Comparison of ENCODE assay signal across 24 cellular contexts in genomic region chr2:26590960-26591618, GRCh38. TPM values are rescaled to one million over a fixed set of nuclear protein-coding genes. Genes with fewer than 3 reads are reported as not detected.
DNase-seq lines count a peak whose midpoint lies in the region; ATAC-seq and TF ChIP-seq lines count a peak whose summit lies in the region.
"Had no signal": no experiment of that assay in that cellular context is flagged by ENCODE, and none has a peak within 500 bp of the region (broad histone marks: within the 10 kb centered on the region; RNA-seq: fewer than 3 reads in every experiment).

No MANE protein-coding gene starts in this region.

- no peaks in the 10 kb centered on the region for H3K79me2 ChIP-seq in Karpas-422 (ENCODE audit: low read length)

- peaks cover 34% of the 10 kb centered on the region for H3K27me3 Mint-ChIP-seq in endodermal cell (ENCODE audit: insufficient read depth)
- peaks cover 40% of the 10 kb centered on the region for H3K27me3 Mint-ChIP-seq in stimulated activated memory B cell treated with anti-CD40 and anti-IgM and Interleukin-4, amounts not matched to agents 10 μg/mL and 1 μg/mL and 100 μg/mL, for 72 hours
- H3K27me3 Mint-ChIP-seq in activated T-helper 1 cell treated with anti-CD3 and anti-CD28 coated beads, Interleukin-12 subunit alpha, Interleukin-12 subunit beta, Interleukin-2, Interleukin-4 antibody, amounts not matched to agents 30 ng/mL and 10 ng/mL and 1 ng/mL, durations not matched to agents 14 hours and 24 hours and 36 hours (ENCODE audit: insufficient read depth) = peaks cover 16% of the 10 kb centered on the region

- peaks cover 25% of the 10 kb centered on the region for H3K4me1 Mint-ChIP-seq in endodermal cell
- no peaks in the 10 kb centered on the region for H3K4me1 Mint-ChIP-seq in stimulated activated memory B cell treated with anti-CD40 and anti-IgM and Interleukin-4, amounts not matched to agents 10 μg/mL and 1 μg/mL and 100 μg/mL, for 72 hours
- H3K4me1 Mint-ChIP-seq in activated T-helper 1 cell treated with anti-CD3 and anti-CD28 coated beads, Interleukin-12 subunit alpha, Interleukin-12 subunit beta, Interleukin-2, Interleukin-4 antibody, amounts not matched to agents 30 ng/mL and 10 ng/mL and 1 ng/mL, durations not matched to agents 14 hours and 24 hours and 36 hours (ENCODE audit: low read depth) = no peaks in the 10 kb centered on the region
- H3K4me1 Mint-ChIP-seq: CD14-positive monocyte had no signal

- H3K36me3 Mint-ChIP-seq in endodermal cell (ENCODE audit: low read depth) = no peaks in the 10 kb centered on the region
- no peaks in the 10 kb centered on the region for H3K36me3 Mint-ChIP-seq in stimulated activated memory B cell treated with anti-CD40 and anti-IgM and Interleukin-4, amounts not matched to agents 10 μg/mL and 1 μg/mL and 100 μg/mL, for 72 hours
- no peaks in the 10 kb centered on the region for H3K36me3 Mint-ChIP-seq in activated T-helper 1 cell treated with anti-CD3 and anti-CD28 coated beads, Interleukin-12 subunit alpha, Interleukin-12 subunit beta, Interleukin-2, Interleukin-4 antibody, amounts not matched to agents 30 ng/mL and 10 ng/mL and 1 ng/mL, durations not matched to agents 14 hours and 24 hours and 36 hours (ENCODE audit: low read depth)
- H3K36me3 Mint-ChIP-seq: CD14-positive monocyte had no signal

- H4K20me1 ChIP-seq in Karpas-422 (ENCODE audit: insufficient read depth, low read depth, low read length) = no peaks in the 10 kb centered on the region

- no peak overlapping the region for H3K4me3 Mint-ChIP-seq in endodermal cell
- H3K4me3 Mint-ChIP-seq in stimulated activated memory B cell treated with anti-CD40 and anti-IgM and Interleukin-4, amounts not matched to agents 10 μg/mL and 1 μg/mL and 100 μg/mL, for 72 hours = no peak overlapping the region
- no peak overlapping the region for H3K4me3 Mint-ChIP-seq in activated T-helper 1 cell treated with anti-CD3 and anti-CD28 coated beads, Interleukin-12 subunit alpha, Interleukin-12 subunit beta, Interleukin-2, Interleukin-4 antibody, amounts not matched to agents 30 ng/mL and 10 ng/mL and 1 ng/mL, durations not matched to agents 14 hours and 24 hours and 36 hours
- H3K4me3 Mint-ChIP-seq: activated CD4-positive, alpha-beta T cell treated with anti-CD3 and anti-CD28 coated beads for 36 hours; CD14-positive monocyte had no signal

- no peak overlapping the region for H3K9ac ChIP-seq in Karpas-422 (ENCODE audit: low read length)
- H3K9ac ChIP-seq in endodermal cell (ENCODE audit: extremely low read depth, low read length, poor library complexity, severe bottlenecking) = no peak overlapping the region

- no peak overlapping the region for H2AFZ ChIP-seq in Karpas-422 (ENCODE audit: low read length)

- H3K9me3 Mint-ChIP-seq in endodermal cell = no peaks in the 10 kb centered on the region
- H3K9me3 Mint-ChIP-seq in stimulated activated memory B cell treated with anti-CD40 and anti-IgM and Interleukin-4, amounts not matched to agents 10 μg/mL and 1 μg/mL and 100 μg/mL, for 72 hours = peaks cover 8% of the 10 kb centered on the region
- H3K9me3 Mint-ChIP-seq in activated T-helper 1 cell treated with anti-CD3 and anti-CD28 coated beads, Interleukin-12 subunit alpha, Interleukin-12 subunit beta, Interleukin-2, Interleukin-4 antibody, amounts not matched to agents 30 ng/mL and 10 ng/mL and 1 ng/mL, durations not matched to agents 14 hours and 24 hours and 36 hours = no peaks in the 10 kb centered on the region

- in situ Hi-C loops in brain microvascular endothelial cell (cut with HindIII; ENCODE audit: low pct_ligation_motif_present, low sequenced_read_pairs) = loop anchor here (25.0 kb wide), 1 partner anchor 171 kb away; the partner anchor contains the start of gene SLC35F6

- H3K9me3 ChIP-seq in Karpas-422 (ENCODE audit: low read length) (no peaks in the 10 kb centered on the region), endodermal cell (ENCODE audit: control insufficient read depth, low read length) (no peaks in the 10 kb centered on the region)
- H3K9me3 ChIP-seq: HAP-1, pancreas had no signal

- H3K36me3 ChIP-seq in Karpas-422 (ENCODE audit: insufficient read depth, low read length) (no peaks in the 10 kb centered on the region), endodermal cell (ENCODE audit: control insufficient read depth, insufficient read depth, low read length) (no peaks in the 10 kb centered on the region), brain microvascular endothelial cell (replicated peaks) (no peaks in the 10 kb centered on the region)
- H3K36me3 ChIP-seq: HAP-1, heart right ventricle, pancreas had no signal

- peak; percentile 28 for DNase-seq in activated CD8-positive, alpha-beta memory T cell treated with anti-CD3 and anti-CD28 coated beads for 24 hours
- no peak for DNase-seq in activated CD8-positive, alpha-beta memory T cell treated with anti-CD3 and anti-CD28 coated beads, Interleukin-2, amount 50 U/mL, for 4 hours
- DNase-seq in Karpas-422 = no peak
- DNase-seq in endodermal cell = no peak
- DNase-seq in brain microvascular endothelial cell = no peak
- no peak for DNase-seq in pons (ENCODE audit: low spot score)
- DNase-seq in activated T-helper 1 cell treated with anti-CD3 and anti-CD28 coated beads, Interleukin-12 subunit alpha, Interleukin-12 subunit beta, Interleukin-2, Interleukin-4 antibody, amounts not matched to agents 30 ng/mL and 10 ng/mL and 1 ng/mL, durations not matched to agents 14 hours and 24 hours and 36 hours (ENCODE audit: low spot score) = no peak
- DNase-seq: activated CD4-positive, alpha-beta T cell treated with anti-CD3 and anti-CD28 coated beads for 36 hours; activated naive CD4-positive, alpha-beta T cell treated with Interleukin-2 at 50 U/mL for 16 hours; DMS 273 treated with DMSO at 0.1 percent for 48 hours; heart right ventricle; NCI-H1417 treated with DMSO at 0.1 percent for 48 hours; NCI-H2171 treated with DMSO at 0.1 percent for 48 hours; NCI-H82; T1000 had no signal

- 85 to 87% methylated on average over 6 to 11 of the region's 11 CpGs for WGBS in endodermal cell (ENCODE audit: insufficient coverage in 1 of 2, insufficient read length in 1 of 2), 2 experiments

- peaks cover 17% of the 10 kb centered on the region for H3K4me1 ChIP-seq in Karpas-422 (ENCODE audit: low read length)
- H3K4me1 ChIP-seq in endodermal cell (ENCODE audit: control insufficient read depth, insufficient read depth, low read length) = peaks cover 11% of the 10 kb centered on the region
- H3K4me1 ChIP-seq: HAP-1, pancreas had no signal

- H3K9me2 ChIP-seq in Karpas-422 (replicated peaks; ENCODE audit: insufficient read depth, low read length) = no peaks in the 10 kb centered on the region

- H3K27ac Mint-ChIP-seq in endodermal cell = no peak overlapping the region
- H3K27ac Mint-ChIP-seq in stimulated activated memory B cell treated with anti-CD40 and anti-IgM and Interleukin-4, amounts not matched to agents 10 μg/mL and 1 μg/mL and 100 μg/mL, for 72 hours = no peak overlapping the region
- H3K27ac Mint-ChIP-seq in activated T-helper 1 cell treated with anti-CD3 and anti-CD28 coated beads, Interleukin-12 subunit alpha, Interleukin-12 subunit beta, Interleukin-2, Interleukin-4 antibody, amounts not matched to agents 30 ng/mL and 10 ng/mL and 1 ng/mL, durations not matched to agents 14 hours and 24 hours and 36 hours = no peak overlapping the region
- H3K27ac Mint-ChIP-seq: activated CD4-positive, alpha-beta T cell treated with anti-CD3 and anti-CD28 coated beads for 36 hours had no signal

- ATAC-seq in stimulated activated memory B cell treated with anti-CD40 and anti-IgM and Interleukin-4, amounts not matched to agents 10 μg/mL and 1 μg/mL and 100 μg/mL, for 72 hours = peak; percentile 34
- ATAC-seq: heart right ventricle, pancreas had no signal

- H3K4me3 ChIP-seq in Karpas-422 (ENCODE audit: low read length) = no peak overlapping the region
- H3K4me3 ChIP-seq in endodermal cell (ENCODE audit: low read length) = no peak overlapping the region
- no peak overlapping the region for H3K4me3 ChIP-seq in brain microvascular endothelial cell (ENCODE audit: low read depth, low read length)
- H3K4me3 ChIP-seq: HAP-1, heart right ventricle, lung, pancreas had no signal

- peak overlapping the region; percentile 20 for H3K4me2 ChIP-seq in Karpas-422 (ENCODE audit: low read depth, low read length, poor library complexity, severe bottlenecking)

- intact Hi-C loops in activated T-helper 1 cell treated with anti-CD3 and anti-CD28 coated beads, Interleukin-12 subunit alpha, Interleukin-12 subunit beta, Interleukin-2, Interleukin-4 antibody, amounts not matched to agents 30 ng/mL and 10 ng/mL and 1 ng/mL, durations not matched to agents 14 hours and 24 hours and 36 hours (cut with micrococcal nuclease) = no loop called here

- no peak overlapping the region for H3K27ac ChIP-seq in Karpas-422 (ENCODE audit: low read length)
- H3K27ac ChIP-seq in endodermal cell (ENCODE audit: low read depth, low read length) = peak overlapping the region; percentile 12
- H3K27ac ChIP-seq in brain microvascular endothelial cell = no peak overlapping the region
- H3K27ac ChIP-seq: heart right ventricle, pancreas had no signal

- TF ChIP-seq CTCF in endodermal cell (conservative IDR thresholded peaks at IDR 0.05) (no peak), brain microvascular endothelial cell (IDR thresholded peaks at IDR 0.05; ENCODE audit: low read depth, low read length, missing control alignments) (no peak)

- H3K27me3 ChIP-seq in Karpas-422 (ENCODE audit: low read length) (0 out of 2 replicates have a peak, but pooled peaks cover 2% of the 10 kb centered on the region), endodermal cell (ENCODE audit: control insufficient read depth, insufficient read depth, low read length, poor library complexity, severe bottlenecking) (peaks cover 27% of the 10 kb centered on the region), brain microvascular endothelial cell (replicated peaks) (peaks cover 40% of the 10 kb centered on the region)
- H3K27me3 ChIP-seq: pancreas had no signal

RNA-seq across cellular contexts. Expression of gene CIB4, which starts 50.1 kb away (rescaled TPM):
- total RNA-seq in Karpas-422 (2014; rRNA removed; shearing (Covaris generic); ENCODE audit: low replicate concordance) = not detected in 2 replicates
- total RNA-seq in endodermal cell = not detected
- not detected for polyA plus RNA-seq in endodermal cell (2013, experiment 1 of 2)
- polyA plus RNA-seq in endodermal cell (2013, experiment 2 of 2) = not detected
- total RNA-seq in activated T-helper 1 cell treated with anti-CD3 and anti-CD28 coated beads, Interleukin-12 subunit alpha, Interleukin-12 subunit beta, Interleukin-2, Interleukin-4 antibody, amounts not matched to agents 30 ng/mL and 10 ng/mL and 1 ng/mL, durations not matched to agents 14 hours and 24 hours and 36 hours = not detected in 2 replicates
- total RNA-seq: activated CD4-positive, alpha-beta T cell treated with anti-CD3 and anti-CD28 coated beads for 36 hours; cerebellum; heart right ventricle; M059J; skeletal muscle tissue had no signal
- polyA plus RNA-seq: aorta, CD14-positive monocyte, heart right ventricle, lung had no signal
